ENCODE assay signal across 19 cellular contexts in the genomic region with DNA sequence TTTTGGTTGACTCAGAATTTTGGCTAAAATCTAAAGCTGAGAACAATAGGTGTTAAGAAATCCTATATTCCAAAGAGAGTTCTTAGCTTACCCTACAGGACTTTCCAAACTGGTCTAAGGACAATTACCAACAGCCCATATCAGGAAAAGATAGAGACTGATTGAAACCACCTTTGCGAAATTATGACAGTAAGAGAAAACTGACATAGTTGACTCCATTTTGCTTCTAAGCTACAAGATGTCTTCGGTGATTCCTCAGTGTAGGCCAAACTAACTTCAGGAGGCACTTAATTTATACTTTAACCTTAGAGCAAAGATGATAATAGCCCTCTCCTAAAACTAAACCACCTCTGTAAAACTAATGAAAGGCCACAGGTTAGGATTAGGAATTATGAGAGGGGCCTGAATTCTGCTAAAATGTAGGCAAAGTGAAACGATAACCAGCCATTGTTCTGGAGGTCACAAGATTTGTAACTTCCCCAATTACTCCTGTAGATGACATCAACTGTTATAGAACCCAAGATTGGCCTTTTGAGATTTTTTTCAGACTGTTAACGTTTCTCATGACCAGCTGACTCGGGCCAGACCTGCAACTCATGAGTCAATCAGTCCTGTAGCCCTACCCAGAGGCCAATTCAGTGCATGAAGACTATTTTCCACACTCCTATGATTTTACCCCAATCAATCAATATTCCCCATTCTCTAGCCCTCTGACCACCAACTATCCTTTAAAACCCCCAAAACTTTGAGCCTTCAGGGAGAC. TPM values are rescaled to one million over a fixed set of nuclear protein-coding genes. Genes with fewer than 3 reads are reported as not detected.
DNase-seq lines count a peak whose midpoint lies in the region; ATAC-seq, FAIRE-seq and TF ChIP-seq lines count a peak whose summit lies in the region.
"Had no signal": no experiment of that assay in that cellular context is flagged by ENCODE, and none has a peak within 500 bp of the region (broad histone marks: within the 10 kb centered on the region; RNA-seq: fewer than 3 reads in every experiment).

No MANE protein-coding gene starts in this region.

- H3K4me3 Mint-ChIP-seq in stimulated activated naive B cell treated with anti-CD40 and anti-IgM and Interleukin-4, amounts not matched to agents 10 μg/mL and 1 μg/mL and 100 μg/mL, for 72 hours: no peak overlapping the region
- H3K4me3 Mint-ChIP-seq: neural progenitor cell had no signal

- no peaks in the 10 kb centered on the region for H3K4me1 ChIP-seq in K562 (replicated peaks in 1 of 2; ENCODE audit: control insufficient read depth in 2 of 2, insufficient read depth in 2 of 2, low read length in 2 of 2)
- H3K4me1 ChIP-seq in mesendoderm (ENCODE audit: control insufficient read depth, low read depth, low read length): no peaks in the 10 kb centered on the region
- H3K4me1 ChIP-seq: suprapubic skin had no signal

- H3K9me3 ChIP-seq in K562 (replicated peaks; ENCODE audit: control insufficient read depth, insufficient read depth, low read depth, low read length): no peaks in the 10 kb centered on the region
- H3K9me3 ChIP-seq: suprapubic skin had no signal

- intact Hi-C loops in K562 (cut with micrococcal nuclease): no loop called here

- no peak for TF ChIP-seq POLR2A in K562 (conservative IDR thresholded peaks at IDR 0.05)

- H3K27ac ChIP-seq in K562 (ENCODE audit: extremely low read depth, low read depth, low read length) (no peak overlapping the region), mesendoderm (ENCODE audit: low read depth, low read length) (no peak overlapping the region)
- H3K27ac ChIP-seq: C4-2B, neural progenitor cell, suprapubic skin had no signal

- DNase-seq in GM10266 (ENCODE audit: extremely low spot score) (peak; percentile 17), MV-4-11 (lab: John Stamatoyannopoulos, UW) (peak; percentile 79), K562 (ENCODE audit: extremely low read depth in 1 of 4, low spot score in 3 of 4) (peak in 1 of 4 experiments; percentile 3), retina (no peak), mesendoderm (no peak)
- peak; percentile 28 for DNase-seq in stimulated activated naive B cell treated with anti-CD40 and anti-IgM and Interleukin-4, amounts not matched to agents 10 μg/mL and 1 μg/mL and 100 μg/mL, for 72 hours
- DNase-seq: activated CD4-positive, alpha-beta T cell treated with anti-CD3 and anti-CD28 coated beads, Interleukin-2, amount 50 U/mL, for 1 hour; cortex of kidney; mesenchymal stem cell; NCI-H1105; SIG-M5; stimulated activated CD4-positive, alpha-beta T cell treated with anti-CD3 and anti-CD28 coated beads, Interleukin-15, amount 100 ng/mL, for 24 hours; T-helper 9 cell had no signal

- peaks cover 20 to 32% of the 10 kb centered on the region in 2 donors for H3K4me1 Mint-ChIP-seq in stimulated activated naive B cell treated with anti-CD40 and anti-IgM and Interleukin-4, amounts not matched to agents 10 μg/mL and 1 μg/mL and 100 μg/mL, for 72 hours

- no peak overlapping the region for H3K4me2 ChIP-seq in K562 (ENCODE audit: insufficient read depth, low read length)
- no peak overlapping the region for H3K4me2 ChIP-seq in mesendoderm (ENCODE audit: low read length)
- H3K4me2 ChIP-seq: neural progenitor cell had no signal

- H4K20me1 ChIP-seq in K562 (replicated peaks; ENCODE audit: control insufficient read depth, insufficient read depth, low read length): no peaks in the 10 kb centered on the region

- POLR2A ChIA-PET in K562 (lab: Yijun Ruan, JAX): interaction anchor here (1.2 kb wide), 1 partner anchor 10 kb away, joined by 3 read pairs; no protein-coding TSS in a partner anchor

- H3K4ac ChIP-seq in mesendoderm (ENCODE audit: low read depth, low read length): no peak overlapping the region

- H3K23ac ChIP-seq in mesendoderm (ENCODE audit: low read length): no peak overlapping the region

- H4K5ac ChIP-seq in mesendoderm (ENCODE audit: low read length): no peak overlapping the region

- no peaks in the 10 kb centered on the region for H3K27me3 Mint-ChIP-seq in stimulated activated naive B cell treated with anti-CD40 and anti-IgM and Interleukin-4, amounts not matched to agents 10 μg/mL and 1 μg/mL and 100 μg/mL, for 72 hours

- in situ Hi-C loops in K562 (cut with MboI): no loop called here

- TF ChIP-seq EP300 in K562 (IDR thresholded peaks at IDR 0.05; ENCODE audit: low read length): no peak

- 25% methylated on average over 5 of the region's 5 CpGs for WGBS in K562 (ENCODE audit: insufficient coverage, low coverage, missing lambda C conversion rate)
- no CpG with 5 or more reads among the region's 5 CpGs for WGBS in mesendoderm (ENCODE audit: extremely low coverage, insufficient coverage, low lambda C conversion rate)

- H3K36me3 ChIP-seq in K562 (ENCODE audit: control insufficient read depth, insufficient read depth, low read length) (no peaks in the 10 kb centered on the region), mesendoderm (ENCODE audit: control insufficient read depth, insufficient read depth, low read length) (no peaks in the 10 kb centered on the region)
- H3K36me3 ChIP-seq: neural progenitor cell, suprapubic skin had no signal

- H2AFZ ChIP-seq in K562 (ENCODE audit: low read depth, low read length): no peak overlapping the region
- H2AFZ ChIP-seq: neural progenitor cell had no signal

- no peak overlapping the region for H3K56ac ChIP-seq in mesendoderm (ENCODE audit: low read length)

- no peak overlapping the region for H3K18ac ChIP-seq in mesendoderm (ENCODE audit: low read length)

- H3K9me1 ChIP-seq in K562 (ENCODE audit: control insufficient read depth, insufficient read depth, low read length): no peaks in the 10 kb centered on the region

- H2BK5ac ChIP-seq in mesendoderm (ENCODE audit: low read length): no peak overlapping the region

- CTCF ChIA-PET in K562 (lab: Yijun Ruan, JAX; ENCODE audit: low intra/inter-chr PET ratio): interaction anchor here (1.2 kb wide), 1 partner anchor 253 kb away, joined by 3 read pairs; no protein-coding TSS in a partner anchor

- H2AK5ac ChIP-seq in mesendoderm (ENCODE audit: low read length): no peak overlapping the region

- peak; percentile 35 to 54 for TF ChIP-seq RAD21 in K562 (CRISPR knock-in tag; conservative IDR thresholded peaks at IDR 0.05 in 1 of 2, IDR thresholded peaks at IDR 0.05 in 1 of 2)

- H2BK15ac ChIP-seq in mesendoderm (replicated peaks; ENCODE audit: low read depth): no peak overlapping the region

- H3K79me2 ChIP-seq in K562 (ENCODE audit: control insufficient read depth, insufficient read depth, low read length) (no peaks in the 10 kb centered on the region), mesendoderm (ENCODE audit: control insufficient read depth, insufficient read depth, low read length) (no peaks in the 10 kb centered on the region)

- H3K9ac ChIP-seq in K562 (ENCODE audit: insufficient read depth in 1 of 2, low read depth in 2 of 2, low read length in 2 of 2) (no peak overlapping the region), mesendoderm (ENCODE audit: low read length) (no peak overlapping the region)
- H3K9ac ChIP-seq: neural progenitor cell had no signal

- no peaks in the 10 kb centered on the region for H3K36me3 Mint-ChIP-seq in stimulated activated naive B cell treated with anti-CD40 and anti-IgM and Interleukin-4, amounts not matched to agents 10 μg/mL and 1 μg/mL and 100 μg/mL, for 72 hours

- no peaks in the 10 kb centered on the region for H3K79me1 ChIP-seq in mesendoderm (ENCODE audit: low read length)

- no peak for FAIRE-seq in K562 (lab: Jason Lieb, UNC)
- FAIRE-seq: H54, keratinocyte had no signal

- ATAC-seq in K562 (no peak), HG02885 (IDR thresholded peaks at IDR 0.05; ENCODE audit: poor library complexity, unreplicated experiment) (no peak)
- ATAC-seq in stimulated activated naive B cell treated with anti-CD40 and anti-IgM and Interleukin-4, amounts not matched to agents 10 μg/mL and 1 μg/mL and 100 μg/mL, for 72 hours (replicated peaks): peak; percentile 95 to 97

- H3K27me3 ChIP-seq in K562 (ENCODE audit: control insufficient read depth in 2 of 2, insufficient read depth in 2 of 2, low read length in 2 of 2) (no peaks in the 10 kb centered on the region), mesendoderm (ENCODE audit: insufficient read depth, low read length, poor library complexity) (no peaks in the 10 kb centered on the region)
- H3K27me3 ChIP-seq: neural progenitor cell, suprapubic skin had no signal

- H2BK120ac ChIP-seq in mesendoderm (ENCODE audit: low read depth, low read length): no peak overlapping the region

- peak; percentile 28 for TF ChIP-seq CTCF in GM10266 (IDR thresholded peaks at IDR 0.05; ENCODE audit: control insufficient read depth, insufficient read depth, low read depth, missing control alignments)
- TF ChIP-seq CTCF in K562 (IDR thresholded peaks at IDR 0.05 in 2 of 3, conservative IDR thresholded peaks at IDR 0.05 in 1 of 3; ENCODE audit: insufficient read depth in 2 of 3, low read depth in 1 of 3, low read length in 3 of 3): peak in 1 of 3 experiments; percentile 27; a peak in 1 of 6 replicates

- H4K8ac ChIP-seq in mesendoderm (ENCODE audit: low read depth, low read length): no peak overlapping the region

- no peak overlapping the region for H3K4me3 ChIP-seq in K562
- H3K4me3 ChIP-seq in mesendoderm (ENCODE audit: low read length): no peak overlapping the region
- H3K4me3 ChIP-seq: neural progenitor cell, suprapubic skin had no signal

- H3K9me3 Mint-ChIP-seq in stimulated activated naive B cell treated with anti-CD40 and anti-IgM and Interleukin-4, amounts not matched to agents 10 μg/mL and 1 μg/mL and 100 μg/mL, for 72 hours: peaks cover 0 to 1% of the 10 kb centered on the region in 2 donors
- H3K9me3 Mint-ChIP-seq: neural progenitor cell had no signal

- BruUV-seq in K562 (replicated peaks; lab: Mats Ljungman, UMichigan): no TSS peak

- H3K27ac Mint-ChIP-seq in stimulated activated naive B cell treated with anti-CD40 and anti-IgM and Interleukin-4, amounts not matched to agents 10 μg/mL and 1 μg/mL and 100 μg/mL, for 72 hours: no peak overlapping the region
- H3K27ac Mint-ChIP-seq: neural progenitor cell had no signal

RNA-seq across cellular contexts. Expression of gene KLRG1, which starts 43.0 kb away (rescaled TPM):
- total RNA-seq in K562 (2011; cell fraction: chromatin; rRNA removed; ENCODE audit: low replicate concordance): 2.8 and 5.4 TPM in 2 replicates
- 1.2 and 1.6 TPM in 2 replicates for total RNA-seq in K562 (2011; cell fraction: nucleolus; rRNA removed)
- total RNA-seq in K562 (2011; cell fraction: nucleoplasm; rRNA removed): 4.7 TPM in 2 replicates
- total RNA-seq in K562 (2014; rRNA removed) (1.2 and 2.0 TPM in 2 replicates), K562 (2014; rRNA removed; fragmentation: Illumina TruSeq; extraction: Trizol) (2.6 and 3.0 TPM in 2 replicates), K562 (2015; rRNA removed; fragmentation: Illumina TruSeq; extraction: Trizol) (2.0 and 2.1 TPM in 2 replicates), K562 (2021) (1.4 TPM in 2 replicates)
- polyA plus RNA-seq in K562 (2011; rRNA removed) (2.2 and 3.6 TPM in 2 replicates), K562 (2014; fragmentation: Illumina TruSeq; extraction: Trizol) (2.1 and 2.6 TPM in 2 replicates), K562 (2014; fragmentation: Nextera tagmentation; extraction: Ambion mirVana) (1 to 10 TPM; 4.8 to 7.2 TPM), K562 (2014; rRNA removed) (2.0 and 3.1 TPM in 2 replicates)
- polyA plus RNA-seq in K562 (2011; cell fraction: cytosol; rRNA removed): 0.91 and 2.1 TPM in 2 replicates
- polyA plus RNA-seq in K562 (2011; cell fraction: nucleus; rRNA removed): 1.8 TPM in 2 replicates
- polyA plus RNA-seq in K562 (2012): 1.9 and 2.1 TPM in 2 replicates
- polyA minus RNA-seq in K562 (2011; rRNA and poly(A)+ RNA removed): 2.5 and 2.7 TPM in 2 replicates
- not detected in 2 replicates for polyA minus RNA-seq in K562 (2011; cell fraction: cytosol; rRNA and poly(A)+ RNA removed)
- 0.89 and 2.8 TPM in 2 replicates for polyA minus RNA-seq in K562 (2011; cell fraction: nucleus; rRNA and poly(A)+ RNA removed)
- 4.5 TPM for polyA plus RNA-seq in mesendoderm (2013, experiment 1 of 2)
- polyA plus RNA-seq in mesendoderm (2013, experiment 2 of 2): 4.6 TPM

Comparison
In these comparisons a context has a peak if more than half of its experiments do, and no peak if none do; other contexts are left out.
1. DNase-seq: peak in GM10266 (single experiment), MV-4-11 (single experiment) and stimulated activated naive B cell treated with anti-CD40 and anti-IgM and Interleukin-4, amounts not matched to agents 10 μg/mL and 1 μg/mL and 100 μg/mL, for 72 hours (single experiment); none in retina (single experiment) and mesendoderm (single experiment).
2. ATAC-seq: peak in stimulated activated naive B cell treated with anti-CD40 and anti-IgM and Interleukin-4, amounts not matched to agents 10 μg/mL and 1 μg/mL and 100 μg/mL, for 72 hours (2 of 2); none in K562 (single experiment) and HG02885 (single experiment).